In the genomic region with DNA sequence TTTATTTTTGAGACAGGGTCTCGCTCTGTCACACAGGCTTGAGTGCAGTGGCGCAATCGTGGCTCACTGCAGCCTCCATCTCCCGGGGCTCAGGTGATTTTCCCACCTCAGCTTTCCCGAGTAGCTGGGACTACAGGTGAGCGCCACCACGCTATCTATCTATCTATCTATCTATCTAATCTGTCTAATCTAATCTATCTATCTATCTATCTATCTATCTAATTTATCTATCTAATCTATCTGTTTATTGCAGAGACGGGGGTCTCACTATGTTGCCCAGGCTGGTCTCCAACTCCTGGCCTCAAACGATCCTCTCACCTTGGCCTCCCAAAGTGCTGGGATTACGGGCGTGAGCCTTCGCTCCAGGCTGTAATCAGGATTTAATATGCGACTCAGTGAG, we compare ENCODE assay signal across 8 cellular contexts. TPM values are rescaled to one million over a fixed set of nuclear protein-coding genes. Genes with fewer than 3 reads are reported as not detected.
DNase-seq lines count a peak whose midpoint lies in the region; ATAC-seq, FAIRE-seq and TF ChIP-seq lines count a peak whose summit lies in the region.

No MANE protein-coding gene starts in this region.

- H2BK15ac ChIP-seq in mesenchymal stem cell (ENCODE audit: low read depth, poor library complexity, severe bottlenecking) = no peak overlapping the region

- H3K9ac ChIP-seq in K562 (ENCODE audit: insufficient read depth in 1 of 2, low read depth in 2 of 2, low read length in 2 of 2) (peak overlapping the region; percentile 83 to 84), mesenchymal stem cell (ENCODE audit: low read length) (peak overlapping the region; percentile 94)

- H3K9me3 Mint-ChIP-seq in activated naive CD4-positive, alpha-beta T cell treated with anti-CD3 and anti-CD28 coated beads for 36 hours = peaks cover 49% of the 10 kb centered on the region

- no peak for TF ChIP-seq EP300 in K562 (IDR thresholded peaks at IDR 0.05; ENCODE audit: low read length)
- TF ChIP-seq EP300 in upper lobe of left lung (IDR thresholded peaks at IDR 0.05) = no peak

- peak overlapping the region; percentile 96 for H3K27ac Mint-ChIP-seq in activated naive CD4-positive, alpha-beta T cell treated with anti-CD3 and anti-CD28 coated beads for 36 hours

- H2BK5ac ChIP-seq in mesenchymal stem cell (ENCODE audit: low read depth, low read length, poor library complexity, severe bottlenecking) = no peak overlapping the region

- H2AFZ ChIP-seq in K562 (ENCODE audit: low read depth, low read length) (peak overlapping the region; percentile 98), mesenchymal stem cell (ENCODE audit: low read depth, low read length) (no peak overlapping the region)

- peaks cover 12% of the 10 kb centered on the region for H3K9me3 ChIP-seq in K562 (replicated peaks; ENCODE audit: control insufficient read depth, insufficient read depth, low read depth, low read length)
- peaks cover 36% of the 10 kb centered on the region for H3K9me3 ChIP-seq in mesenchymal stem cell (ENCODE audit: control insufficient read depth, low read length)
- H3K9me3 ChIP-seq in upper lobe of left lung = peaks cover 3 to 32% (median 21%) of the 10 kb centered on the region in 4 donors

- no peak for FAIRE-seq in K562 (lab: Jason Lieb, UNC)

- no peak overlapping the region for H3K18ac ChIP-seq in mesenchymal stem cell (ENCODE audit: low read depth in 1 of 2, low read length in 2 of 2)

- DNase-seq in activated naive CD4-positive, alpha-beta T cell treated with anti-CD3 and anti-CD28 coated beads for 36 hours = no peak
- DNase-seq in activated naive CD4-positive, alpha-beta T cell treated with anti-CD3 and anti-CD28 coated beads, Interleukin-2, amount 50 U/mL, for 16 hours = no peak
- DNase-seq in K562 (ENCODE audit: extremely low read depth in 1 of 4, low spot score in 3 of 4) (no peak), mesenchymal stem cell (no peak), upper lobe of left lung (no peak), NCI-H526 (lab: John Stamatoyannopoulos, UW) (no peak), kidney glomerular epithelial cell (lab: John Stamatoyannopoulos, UW) (no peak)

- POLR2A ChIA-PET in K562 (lab: Yijun Ruan, JAX) = interaction anchor here (0.7 kb wide), 2 partner anchors 17 to 1407 kb away, joined by 3 read pairs; no protein-coding TSS in a partner anchor

- peaks cover 15% of the 10 kb centered on the region for H3K79me1 ChIP-seq in mesenchymal stem cell (replicated peaks; ENCODE audit: low read length, poor library complexity, severe bottlenecking)

- peaks cover 21% of the 10 kb centered on the region for H3K4me1 Mint-ChIP-seq in activated naive CD4-positive, alpha-beta T cell treated with anti-CD3 and anti-CD28 coated beads for 36 hours (ENCODE audit: low read depth)

- H3K4ac ChIP-seq in mesenchymal stem cell (ENCODE audit: low read depth in 1 of 2, low read length in 2 of 2) = no peak overlapping the region

- peaks cover 11% of the 10 kb centered on the region; the same call in 2 of the 3 replicates for H3K79me2 ChIP-seq in K562 (ENCODE audit: control insufficient read depth, insufficient read depth, low read length)

- H2BK12ac ChIP-seq in mesenchymal stem cell (ENCODE audit: low read length in 2 of 2) = no peak overlapping the region

- no peak overlapping the region for H2AK5ac ChIP-seq in mesenchymal stem cell (ENCODE audit: low read length, severe bottlenecking)

- CTCF ChIA-PET in activated naive CD4-positive, alpha-beta T cell treated with anti-CD3 and anti-CD28 coated beads for 36 hours (lab: Charles Lee) = no interaction called here
- CTCF ChIA-PET in K562 (lab: Yijun Ruan, JAX; ENCODE audit: low intra/inter-chr PET ratio) = interaction anchor here (0.6 kb wide), 1 partner anchor 166 kb away, joined by 3 read pairs; no protein-coding TSS in a partner anchor

- H3K27ac ChIP-seq in K562 (ENCODE audit: extremely low read depth, low read depth, low read length) = peak overlapping the region; percentile 82
- no peak overlapping the region for H3K27ac ChIP-seq in mesenchymal stem cell (ENCODE audit: low read length, poor library complexity, severe bottlenecking)
- peak overlapping the region in 3 of 4 donors; percentile 76 to 92 (median 83) for H3K27ac ChIP-seq in upper lobe of left lung

- H3K4me3 Mint-ChIP-seq in activated naive CD4-positive, alpha-beta T cell treated with anti-CD3 and anti-CD28 coated beads for 36 hours = peak overlapping the region; percentile 96

- H3K36me3 ChIP-seq in K562 (ENCODE audit: control insufficient read depth, insufficient read depth, low read length) = no peaks in the 10 kb centered on the region
- peaks cover 18 to 28% of the 10 kb centered on the region in 2 experiments for H3K36me3 ChIP-seq in mesenchymal stem cell (ENCODE audit: control insufficient read depth in 1 of 2, insufficient read depth in 2 of 2, low read depth in 1 of 2, low read length in 2 of 2)
- peaks cover 0 to 34% (median 17%) of the 10 kb centered on the region in 4 donors for H3K36me3 ChIP-seq in upper lobe of left lung

- TSS peak; percentile 47 for BruUV-seq in K562 (replicated peaks; lab: Mats Ljungman, UMichigan)

- intact Hi-C loops in activated naive CD4-positive, alpha-beta T cell treated with anti-CD3 and anti-CD28 coated beads for 36 hours (cut with micrococcal nuclease) = loop anchor here (1.0 to 10.0 kb wide), 6 partner anchors 23 to 307 kb away; partner anchors contain the start of genes ZNF350, ZNF432, ZNF615 and ZNF649
- intact Hi-C loops in K562 (cut with micrococcal nuclease) = no loop called here

- H3K9me1 ChIP-seq in K562 (ENCODE audit: control insufficient read depth, insufficient read depth, low read length) = no peaks in the 10 kb centered on the region

- H3K23ac ChIP-seq in mesenchymal stem cell (ENCODE audit: low read length in 2 of 2) = no peak overlapping the region

- H3K36me3 Mint-ChIP-seq in activated naive CD4-positive, alpha-beta T cell treated with anti-CD3 and anti-CD28 coated beads for 36 hours (ENCODE audit: low read depth) = peaks cover 62% of the 10 kb centered on the region

- no peak for TF ChIP-seq RAD21 in K562 (CRISPR knock-in tag; conservative IDR thresholded peaks at IDR 0.05 in 1 of 2, IDR thresholded peaks at IDR 0.05 in 1 of 2)

- H2BK120ac ChIP-seq in mesenchymal stem cell (ENCODE audit: low read depth, low read length) = no peak overlapping the region

- in situ Hi-C loops in K562 (cut with MboI) = no loop called here

- H3K27me3 Mint-ChIP-seq in activated naive CD4-positive, alpha-beta T cell treated with anti-CD3 and anti-CD28 coated beads for 36 hours (ENCODE audit: low read depth) = no peaks in the 10 kb centered on the region

- no peak for TF ChIP-seq POLR2A in K562 (conservative IDR thresholded peaks at IDR 0.05)
- no peak for TF ChIP-seq POLR2A in upper lobe of left lung (IDR thresholded peaks at IDR 0.05)

- H4K20me1 ChIP-seq in K562 (replicated peaks; ENCODE audit: control insufficient read depth, insufficient read depth, low read length) = no peaks in the 10 kb centered on the region

- TF ChIP-seq CTCF in K562 (IDR thresholded peaks at IDR 0.05 in 2 of 3, conservative IDR thresholded peaks at IDR 0.05 in 1 of 3; ENCODE audit: insufficient read depth in 2 of 3, low read depth in 1 of 3, low read length in 3 of 3) (no peak), upper lobe of left lung (IDR thresholded peaks at IDR 0.05) (no peak)

- H3K27me3 ChIP-seq in K562 (ENCODE audit: control insufficient read depth in 2 of 2, insufficient read depth in 2 of 2, low read length in 2 of 2) (no peaks in the 10 kb centered on the region), mesenchymal stem cell (ENCODE audit: control insufficient read depth in 1 of 2, insufficient read depth in 1 of 2, low read length in 2 of 2) (no peaks in the 10 kb centered on the region), upper lobe of left lung (no peaks in the 10 kb centered on the region)

- H4K8ac ChIP-seq in mesenchymal stem cell (ENCODE audit: low read length) = no peak overlapping the region

- H4K91ac ChIP-seq in mesenchymal stem cell (ENCODE audit: low read length) = no peak overlapping the region

- H3K14ac ChIP-seq in mesenchymal stem cell (ENCODE audit: low read length in 2 of 2) = no peak overlapping the region

- 54% methylated on average over 13 of the region's 13 CpGs for WGBS in K562 (ENCODE audit: insufficient coverage, low coverage, missing lambda C conversion rate)
- 44% methylated on average over 13 of the region's 13 CpGs for WGBS in mesenchymal stem cell
- 33 to 35% methylated on average over 13 of the region's 13 CpGs for WGBS in upper lobe of left lung, 2 donors

- ATAC-seq in K562 (no peak; the same call in 2 of the 3 replicates), upper lobe of left lung (ENCODE audit: low FRiP score in 2 of 2) (no peak), GM21381 (IDR thresholded peaks at IDR 0.05; ENCODE audit: unreplicated experiment) (no peak)

- peak overlapping the region; percentile 68 for H3K4me3 ChIP-seq in K562
- peak overlapping the region; percentile 89 to 90 for H3K4me3 ChIP-seq in mesenchymal stem cell (ENCODE audit: insufficient read depth in 1 of 2, low read depth in 1 of 2, low read length in 2 of 2)
- H3K4me3 ChIP-seq in upper lobe of left lung = peak overlapping the region; percentile 31 to 76 (median 66)

- H3K4me1 ChIP-seq in K562 (replicated peaks in 1 of 2; ENCODE audit: control insufficient read depth in 2 of 2, insufficient read depth in 2 of 2, low read length in 2 of 2) (no peaks in the 10 kb centered on the region; a peak in 2 of 5 replicates), mesenchymal stem cell (ENCODE audit: control insufficient read depth, insufficient read depth, low read depth, low read length) (peaks cover 4% of the 10 kb centered on the region), upper lobe of left lung (peaks cover 7 to 17% (median 8%) of the 10 kb centered on the region in 4 donors)

- peak overlapping the region; percentile 91 for H3K4me2 ChIP-seq in K562 (ENCODE audit: insufficient read depth, low read length)
- H3K4me2 ChIP-seq in mesenchymal stem cell (ENCODE audit: low read length, poor library complexity, severe bottlenecking) = peak overlapping the region; percentile 71

RNA-seq across cellular contexts. Expression of gene ZNF613, which starts 0.6 kb away (rescaled TPM):
- total RNA-seq in activated naive CD4-positive, alpha-beta T cell treated with anti-CD3 and anti-CD28 coated beads for 36 hours = 1 to 10 TPM; 2.0 to 3.1 TPM
- total RNA-seq in K562 (2011; cell fraction: chromatin; rRNA removed; ENCODE audit: low replicate concordance) = 6.8 and 8.0 TPM in 2 replicates
- 3.9 and 4.3 TPM in 2 replicates for total RNA-seq in K562 (2011; cell fraction: nucleolus; rRNA removed)
- 4.8 and 5.1 TPM in 2 replicates for total RNA-seq in K562 (2011; cell fraction: nucleoplasm; rRNA removed)
- total RNA-seq in K562 (2014; rRNA removed) (2.4 and 2.8 TPM in 2 replicates), K562 (2014; rRNA removed; fragmentation: Illumina TruSeq; extraction: Trizol) (4.4 and 5.3 TPM in 2 replicates), K562 (2015; rRNA removed; fragmentation: Illumina TruSeq; extraction: Trizol) (2.8 and 3.7 TPM in 2 replicates), K562 (2021) (1.7 and 2.4 TPM in 2 replicates), upper lobe of left lung (1 to 10 TPM; 3.1 to 8.2 (median 6.1) TPM)
- polyA plus RNA-seq in K562 (2011; rRNA removed) (1.8 and 2.7 TPM in 2 replicates), K562 (2014; fragmentation: Illumina TruSeq; extraction: Trizol) (2.4 and 2.7 TPM in 2 replicates), K562 (2014; fragmentation: Nextera tagmentation; extraction: Ambion mirVana) (1 to 10 TPM; 2.3 to 4.5 TPM), K562 (2014; rRNA removed) (2.1 and 2.3 TPM in 2 replicates)
- 1.3 and 1.7 TPM in 2 replicates for polyA plus RNA-seq in K562 (2011; cell fraction: cytosol; rRNA removed)
- 1.6 and 1.7 TPM in 2 replicates for polyA plus RNA-seq in K562 (2011; cell fraction: nucleus; rRNA removed)
- 2.4 and 2.5 TPM in 2 replicates for polyA plus RNA-seq in K562 (2012)
- 7.2 and 7.4 TPM in 2 replicates for polyA minus RNA-seq in K562 (2011; rRNA and poly(A)+ RNA removed)
- polyA minus RNA-seq in K562 (2011; cell fraction: cytosol; rRNA and poly(A)+ RNA removed) = 1.4 and 4.5 TPM in 2 replicates
- polyA minus RNA-seq in K562 (2011; cell fraction: nucleus; rRNA and poly(A)+ RNA removed) = 2.6 and 7.3 TPM in 2 replicates
- 2.5 TPM for polyA plus RNA-seq in mesenchymal stem cell (2013, experiment 1 of 2)
- 2.1 TPM for polyA plus RNA-seq in mesenchymal stem cell (2013, experiment 2 of 2)

RNA-seq across cellular contexts. Expression of gene ZNF649, which starts 23.0 kb away (rescaled TPM):
- 10 to 100 TPM; 10.4 to 11.6 TPM for total RNA-seq in activated naive CD4-positive, alpha-beta T cell treated with anti-CD3 and anti-CD28 coated beads for 36 hours
- total RNA-seq in K562 (2011; cell fraction: chromatin; rRNA removed; ENCODE audit: low replicate concordance) = 43.6 and 88.5 TPM in 2 replicates
- total RNA-seq in K562 (2011; cell fraction: nucleolus; rRNA removed) = 34.0 and 34.2 TPM in 2 replicates
- total RNA-seq in K562 (2011; cell fraction: nucleoplasm; rRNA removed) = 44.3 and 48.2 TPM in 2 replicates
- 7.4 and 9.9 TPM in 2 replicates for total RNA-seq in K562 (2014; rRNA removed)
- 13.6 and 14.9 TPM in 2 replicates for total RNA-seq in K562 (2014; rRNA removed; fragmentation: Illumina TruSeq; extraction: Trizol)
- 10.2 and 10.6 TPM in 2 replicates for total RNA-seq in K562 (2015; rRNA removed; fragmentation: Illumina TruSeq; extraction: Trizol)
- 8.3 and 9.0 TPM in 2 replicates for total RNA-seq in K562 (2021)
- 6.8 and 8.4 TPM in 2 replicates for polyA plus RNA-seq in K562 (2011; rRNA removed)
- polyA plus RNA-seq in K562 (2011; cell fraction: cytosol; rRNA removed) = 1.5 and 2.1 TPM in 2 replicates
- polyA plus RNA-seq in K562 (2011; cell fraction: nucleus; rRNA removed) = 17.2 and 17.4 TPM in 2 replicates
- polyA plus RNA-seq in K562 (2012) = 4.4 and 5.4 TPM in 2 replicates
- 5.9 and 6.7 TPM in 2 replicates for polyA plus RNA-seq in K562 (2014; fragmentation: Illumina TruSeq; extraction: Trizol)
- 1 to 10 TPM; 1.4 to 2.7 TPM for polyA plus RNA-seq in K562 (2014; fragmentation: Nextera tagmentation; extraction: Ambion mirVana)
- polyA plus RNA-seq in K562 (2014; rRNA removed) = 5.0 and 7.3 TPM in 2 replicates
- polyA minus RNA-seq in K562 (2011; rRNA and poly(A)+ RNA removed) = 32.3 and 32.7 TPM in 2 replicates
- 2.6 and 5.1 TPM in 2 replicates for polyA minus RNA-seq in K562 (2011; cell fraction: cytosol; rRNA and poly(A)+ RNA removed)
- polyA minus RNA-seq in K562 (2011; cell fraction: nucleus; rRNA and poly(A)+ RNA removed) = 25.4 and 38.3 TPM in 2 replicates
- polyA plus RNA-seq in mesenchymal stem cell (2013, experiment 1 of 2) = 5.0 TPM
- polyA plus RNA-seq in mesenchymal stem cell (2013, experiment 2 of 2) = 4.9 TPM
- 10 to 100 TPM in 5 of 6 donors, 1 to 10 TPM in 1; 6.3 to 37.7 (median 11.5) TPM for total RNA-seq in upper lobe of left lung

RNA-seq across cellular contexts. Expression of gene ZNF577, which starts 40.1 kb away (rescaled TPM):
- total RNA-seq in activated naive CD4-positive, alpha-beta T cell treated with anti-CD3 and anti-CD28 coated beads for 36 hours = 1 to 10 TPM; 5.4 to 5.6 TPM
- total RNA-seq in K562 (2011; cell fraction: chromatin; rRNA removed; ENCODE audit: low replicate concordance) = 47.4 and 101 TPM in 2 replicates
- 26.7 and 28.6 TPM in 2 replicates for total RNA-seq in K562 (2011; cell fraction: nucleolus; rRNA removed)
- 60.1 and 68.1 TPM in 2 replicates for total RNA-seq in K562 (2011; cell fraction: nucleoplasm; rRNA removed)
- 4.2 and 7.8 TPM in 2 replicates for total RNA-seq in K562 (2014; rRNA removed)
- 8.9 and 9.9 TPM in 2 replicates for total RNA-seq in K562 (2014; rRNA removed; fragmentation: Illumina TruSeq; extraction: Trizol)
- total RNA-seq in K562 (2015; rRNA removed; fragmentation: Illumina TruSeq; extraction: Trizol) = 9.0 and 9.4 TPM in 2 replicates
- total RNA-seq in K562 (2021) = 5.6 and 6.4 TPM in 2 replicates
- polyA plus RNA-seq in K562 (2011; rRNA removed) = 11.2 and 12.7 TPM in 2 replicates
- polyA plus RNA-seq in K562 (2011; cell fraction: cytosol; rRNA removed) = 2.5 and 6.4 TPM in 2 replicates
- polyA plus RNA-seq in K562 (2011; cell fraction: nucleus; rRNA removed) = 38.5 and 43.0 TPM in 2 replicates
- 2.9 and 4.1 TPM in 2 replicates for polyA plus RNA-seq in K562 (2012)
- polyA plus RNA-seq in K562 (2014; fragmentation: Illumina TruSeq; extraction: Trizol) = 7.5 and 9.1 TPM in 2 replicates
- polyA plus RNA-seq in K562 (2014; fragmentation: Nextera tagmentation; extraction: Ambion mirVana) = 1 to 10 TPM; 1.3 to 3.5 TPM
- 7.0 and 7.6 TPM in 2 replicates for polyA plus RNA-seq in K562 (2014; rRNA removed)
- polyA minus RNA-seq in K562 (2011; rRNA and poly(A)+ RNA removed) = 30.2 and 33.7 TPM in 2 replicates
- polyA minus RNA-seq in K562 (2011; cell fraction: cytosol; rRNA and poly(A)+ RNA removed) = 4.0 and 5.4 TPM in 2 replicates
- polyA minus RNA-seq in K562 (2011; cell fraction: nucleus; rRNA and poly(A)+ RNA removed) = 22.5 and 27.5 TPM in 2 replicates
- polyA plus RNA-seq in mesenchymal stem cell (2013, experiment 1 of 2) = 3.5 TPM
- 3.6 TPM for polyA plus RNA-seq in mesenchymal stem cell (2013, experiment 2 of 2)
- 10 to 100 TPM in 3 of 6 donors, 1 to 10 TPM in 3; 7.4 to 82.8 (median 12.1) TPM for total RNA-seq in upper lobe of left lung

RNA-seq across cellular contexts. Expression of gene ZNF350, which starts 58.8 kb away (rescaled TPM):
- total RNA-seq in activated naive CD4-positive, alpha-beta T cell treated with anti-CD3 and anti-CD28 coated beads for 36 hours = 1 to 10 TPM; 6.6 to 6.7 TPM
- 2.4 and 5.7 TPM in 2 replicates for total RNA-seq in K562 (2011; cell fraction: chromatin; rRNA removed; ENCODE audit: low replicate concordance)
- total RNA-seq in K562 (2011; cell fraction: nucleolus; rRNA removed) = 1.8 and 2.5 TPM in 2 replicates
- total RNA-seq in K562 (2011; cell fraction: nucleoplasm; rRNA removed) = 3.5 and 5.0 TPM in 2 replicates
- 1.8 TPM in 2 replicates for total RNA-seq in K562 (2014; rRNA removed)
- total RNA-seq in K562 (2014; rRNA removed; fragmentation: Illumina TruSeq; extraction: Trizol) = 3.4 and 4.9 TPM in 2 replicates
- total RNA-seq in K562 (2015; rRNA removed; fragmentation: Illumina TruSeq; extraction: Trizol) = 3.0 and 3.1 TPM in 2 replicates
- total RNA-seq in K562 (2021) = 2.0 and 2.9 TPM in 2 replicates
- 1.9 and 3.5 TPM in 2 replicates for polyA plus RNA-seq in K562 (2011; rRNA removed)
- 0.10 and 1.2 TPM in 2 replicates for polyA plus RNA-seq in K562 (2011; cell fraction: cytosol; rRNA removed)
- polyA plus RNA-seq in K562 (2011; cell fraction: nucleus; rRNA removed) = 0.87 and 2.2 TPM in 2 replicates
- 1.9 and 2.9 TPM in 2 replicates for polyA plus RNA-seq in K562 (2012)
- polyA plus RNA-seq in K562 (2014; fragmentation: Illumina TruSeq; extraction: Trizol) = 2.9 TPM in 2 replicates
- polyA plus RNA-seq in K562 (2014; fragmentation: Nextera tagmentation; extraction: Ambion mirVana) = 1 to 10 TPM; 3.4 to 4.8 TPM
- polyA plus RNA-seq in K562 (2014; rRNA removed) = 1.6 and 1.7 TPM in 2 replicates
- 2.3 and 7.2 TPM in 2 replicates for polyA minus RNA-seq in K562 (2011; rRNA and poly(A)+ RNA removed)
- 1.0 and 1.1 TPM in 2 replicates for polyA minus RNA-seq in K562 (2011; cell fraction: cytosol; rRNA and poly(A)+ RNA removed)
- 1.1 and 3.6 TPM in 2 replicates for polyA minus RNA-seq in K562 (2011; cell fraction: nucleus; rRNA and poly(A)+ RNA removed)
- 3.7 TPM for polyA plus RNA-seq in mesenchymal stem cell (2013, experiment 1 of 2)
- 3.6 TPM for polyA plus RNA-seq in mesenchymal stem cell (2013, experiment 2 of 2)
- total RNA-seq in upper lobe of left lung = 10 to 100 TPM in 5 of 6 donors, 1 to 10 TPM in 1; 3.1 to 29.3 (median 11.4) TPM
